In genomic region chr4:124710253-124710849, GRCh38 we compare ENCODE assay signal across 8 cellular contexts. TPM values are rescaled to one million over a fixed set of nuclear protein-coding genes. Genes with fewer than 3 reads are reported as not detected.
A peak's percentile ranks its signal among the peaks of the same experiment; 100 is the strongest.
DNase-seq lines count a peak whose midpoint lies in the region; ATAC-seq and TF ChIP-seq lines count a peak whose summit lies in the region.

No MANE protein-coding gene starts in this region.

- H3K79me2 ChIP-seq in OCI-LY1 (ENCODE audit: insufficient read depth, low read length) = no peaks in the 10 kb centered on the region

- no peak overlapping the region for H2AFZ ChIP-seq in OCI-LY1 (ENCODE audit: low read length)

- H3K36me3 ChIP-seq in OCI-LY1 (ENCODE audit: insufficient read depth, low read length) (no peaks in the 10 kb centered on the region), esophagus muscularis mucosa (no peaks in the 10 kb centered on the region), uterus (no peaks in the 10 kb centered on the region)

- no peaks in the 10 kb centered on the region for H3F3A ChIP-seq in OCI-LY1 (ENCODE audit: insufficient read depth, low read length)

- H4K20me1 ChIP-seq in OCI-LY1 (ENCODE audit: insufficient read depth, low read length) = no peaks in the 10 kb centered on the region

- H3K27me3 ChIP-seq in OCI-LY1 (ENCODE audit: insufficient read depth, low read length) (no peaks in the 10 kb centered on the region), esophagus muscularis mucosa (no peaks in the 10 kb centered on the region), uterus (no peaks in the 10 kb centered on the region)

- H3K9me3 ChIP-seq in OCI-LY1 (ENCODE audit: low read length) (no peaks in the 10 kb centered on the region), esophagus muscularis mucosa (no peaks in the 10 kb centered on the region), uterus (no peaks in the 10 kb centered on the region)

- WGBS in esophagus muscularis mucosa = 23% methylated on average over 4 of the region's 4 CpGs

- DNase-seq in EL (peak; percentile 32), esophagus muscularis mucosa (ENCODE audit: extremely low spot score) (no peak), pons (ENCODE audit: low spot score) (peak; percentile 37), uterus (no peak), NCI-H1092 treated with DMSO at 0.1 percent for 48 hours (lab: John Stamatoyannopoulos, UW) (no peak)
- no peak for DNase-seq in stimulated activated CD4-positive, alpha-beta T cell treated with anti-CD3 and anti-CD28 coated beads, Interleukin-4, amount 100 ng/mL, for 4 hours

- no peak for ATAC-seq in GM21737 (IDR thresholded peaks at IDR 0.05; ENCODE audit: unreplicated experiment)

- H3K4me3 ChIP-seq in OCI-LY1 (ENCODE audit: low read depth, low read length, poor library complexity, severe bottlenecking) (no peak overlapping the region), esophagus muscularis mucosa (peak overlapping the region; percentile 81 to 91 (median 85)), uterus (no peak overlapping the region)

- H3K9me2 ChIP-seq in OCI-LY1 (ENCODE audit: low read depth, low read length) = no peaks in the 10 kb centered on the region

- TF ChIP-seq CTCF in OCI-LY1 (IDR thresholded peaks at IDR 0.05; ENCODE audit: low read length) (no peak), esophagus muscularis mucosa (IDR thresholded peaks at IDR 0.05) (no peak), uterus (IDR thresholded peaks at IDR 0.05) (no peak)

- no peak for TF ChIP-seq POLR2A in esophagus muscularis mucosa (IDR thresholded peaks at IDR 0.05; ENCODE audit: low read depth)
- no peak for TF ChIP-seq POLR2A in uterus (IDR thresholded peaks at IDR 0.05)

- peaks cover 19% of the 10 kb centered on the region for H3K4me1 ChIP-seq in OCI-LY1 (ENCODE audit: insufficient read depth, low read length, severe bottlenecking)
- H3K4me1 ChIP-seq in esophagus muscularis mucosa = peaks cover 17 to 47% (median 44%) of the 10 kb centered on the region in 4 donors
- no peaks in the 10 kb centered on the region for H3K4me1 ChIP-seq in uterus

- H3K27ac ChIP-seq in OCI-LY1 (ENCODE audit: low read depth, low read length, poor library complexity, severe bottlenecking) (no peak overlapping the region), esophagus muscularis mucosa (replicated peaks in 1 of 4) (peak overlapping the region in 1 of 4 donors; percentile 95), uterus (no peak overlapping the region)

- no peak overlapping the region for H3K9ac ChIP-seq in OCI-LY1 (ENCODE audit: low read length)

- intact Hi-C loops in esophagus muscularis mucosa (cut with DNase I) (no loop called here), uterus (cut with DNase I; ENCODE audit: low total_unique reads) (no loop called here)

- TF ChIP-seq EP300 in esophagus muscularis mucosa (IDR thresholded peaks at IDR 0.05) = no peak

- H3K4me2 ChIP-seq in OCI-LY1 (ENCODE audit: low read length) = peak overlapping the region; percentile 70; the same call in 1 of the 2 replicates

RNA-seq across cellular contexts. Expression of gene ANKRD50, which starts 2.2 kb away (rescaled TPM):
- total RNA-seq in esophagus muscularis mucosa = 10 to 100 TPM; 13.4 to 21.5 (median 18.4) TPM
- total RNA-seq in uterus = 10 to 100 TPM; 11.5 to 78.5 (median 15.5) TPM

Comparison
In these comparisons a context has a peak if more than half of its experiments do, and no peak if none do; other contexts are left out.
1. DNase-seq: peak in EL (single experiment) and pons (single experiment); none in esophagus muscularis mucosa (single experiment), uterus (0 of 2), NCI-H1092 treated with DMSO at 0.1 percent for 48 hours (single experiment) and stimulated activated CD4-positive, alpha-beta T cell treated with anti-CD3 and anti-CD28 coated beads, Interleukin-4, amount 100 ng/mL, for 4 hours (0 of 2).
2. H3K4me3 ChIP-seq: peak in esophagus muscularis mucosa (4 of 4); none in OCI-LY1 (single experiment) and uterus (0 of 2).